ENCODE assay signal across 8 cellular contexts in the genomic region with DNA sequence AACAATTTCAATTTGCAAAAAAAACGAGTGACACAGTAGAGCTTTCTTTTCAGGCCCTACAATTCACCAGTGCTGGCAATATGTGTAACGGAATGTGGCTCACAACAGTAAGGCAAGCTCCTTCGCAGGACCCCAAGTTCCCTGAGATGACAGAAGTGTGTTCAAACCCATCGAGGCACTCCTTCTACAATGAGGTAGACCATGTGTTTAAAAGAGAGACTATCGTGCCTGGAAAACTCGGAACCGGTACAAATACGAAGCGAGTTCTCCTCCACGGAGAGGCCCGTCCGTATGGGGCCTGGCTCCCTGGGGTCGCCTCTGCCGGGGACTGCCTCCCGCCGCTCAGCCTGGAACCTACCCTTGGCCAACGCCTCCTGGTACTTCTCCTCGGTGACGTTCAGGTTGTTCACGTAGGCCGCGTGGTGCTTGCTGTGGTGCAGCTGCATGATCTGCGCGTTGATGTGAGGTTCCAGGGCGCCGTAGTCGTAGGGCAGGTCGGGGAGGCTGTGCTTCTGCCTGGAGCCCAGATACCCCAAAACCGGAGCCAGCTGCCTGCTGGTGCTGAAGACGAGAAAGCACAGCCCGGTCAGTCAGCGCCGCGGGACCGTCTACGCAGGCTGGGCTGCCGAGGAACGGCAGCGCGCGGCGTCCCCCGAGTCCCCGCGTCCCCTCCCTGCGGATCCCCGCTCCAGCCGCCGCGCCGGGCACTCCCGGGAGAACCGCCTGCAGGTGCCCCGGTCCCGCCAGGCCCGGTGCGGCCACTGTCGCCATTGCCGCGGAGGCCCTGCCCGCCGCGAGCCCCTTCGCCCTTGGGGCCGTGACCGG. TPM values are rescaled to one million over a fixed set of nuclear protein-coding genes. Genes with fewer than 3 reads are reported as not detected.
DNase-seq lines count a peak whose midpoint lies in the region; ATAC-seq lines count a peak whose summit lies in the region.

No MANE protein-coding gene starts in this region.

- ATAC-seq in HG02943 (IDR thresholded peaks at IDR 0.05; ENCODE audit: low read depth, unreplicated experiment), result peak; percentile 37

- peak overlapping the region; percentile 92 for H3K4me2 ChIP-seq in mesenchymal stem cell (ENCODE audit: low read length, poor library complexity, severe bottlenecking)

- H3K14ac ChIP-seq in mesenchymal stem cell (ENCODE audit: low read length in 2 of 2), result peak overlapping the region in 1 of 2 experiments; percentile 91

- peak; percentile 50 to 55 for DNase-seq in NCI-H524 (lab: John Stamatoyannopoulos, UW)
- no peak for DNase-seq in NCI-H524 treated with DMSO at 0.1 percent for 48 hours (lab: John Stamatoyannopoulos, UW)
- peak; percentile 51 for DNase-seq in NCI-H2171 treated with DMSO at 0.1 percent for 48 hours (lab: John Stamatoyannopoulos, UW)
- peak; percentile 77 for DNase-seq in activated CD4-positive, alpha-beta memory T cell treated with anti-CD3 and anti-CD28 coated beads for 36 hours
- DNase-seq in effector CD4-positive, alpha-beta T cell, result peak; percentile 41
- DNase-seq in mesenchymal stem cell, result peak; percentile 73
- peak; percentile 29 for DNase-seq in stimulated activated CD8-positive, alpha-beta memory T cell treated with anti-CD3 and anti-CD28 coated beads, Interleukin-12 subunit alpha, Interleukin-12 subunit beta, amount 100 ng/mL, for 4 hours (ENCODE audit: low read depth)

- POLR2A ChIA-PET in activated CD4-positive, alpha-beta memory T cell treated with anti-CD3 and anti-CD28 coated beads for 36 hours (lab: Charles Lee), result interaction anchor here (1.0 to 5.2 kb wide), 5 partner anchors 11 to 281 kb away, joined by 3 to 55 read pairs (median 9); a partner anchor contains a TSS

- H3K9me3 ChIP-seq in mesenchymal stem cell (ENCODE audit: control insufficient read depth, low read length), result no peaks in the 10 kb centered on the region

- H3K27ac Mint-ChIP-seq in activated CD4-positive, alpha-beta memory T cell treated with anti-CD3 and anti-CD28 coated beads for 36 hours, result peak overlapping the region; percentile 93

- H3K36me3 ChIP-seq in mesenchymal stem cell (ENCODE audit: control insufficient read depth in 1 of 2, insufficient read depth in 2 of 2, low read depth in 1 of 2, low read length in 2 of 2), result peaks cover 16 to 55% of the 10 kb centered on the region in 2 experiments

- H3K27ac ChIP-seq in mesenchymal stem cell (ENCODE audit: low read length, poor library complexity, severe bottlenecking), result peak overlapping the region; percentile 45

- H3K4me3 Mint-ChIP-seq in activated CD4-positive, alpha-beta memory T cell treated with anti-CD3 and anti-CD28 coated beads for 36 hours, result peak overlapping the region; percentile 94

- H2BK15ac ChIP-seq in mesenchymal stem cell (ENCODE audit: low read depth, poor library complexity, severe bottlenecking), result peak overlapping the region; percentile 87

- no peaks in the 10 kb centered on the region for H3K9me3 Mint-ChIP-seq in activated CD4-positive, alpha-beta memory T cell treated with anti-CD3 and anti-CD28 coated beads for 36 hours

- H3K27me3 Mint-ChIP-seq in activated CD4-positive, alpha-beta memory T cell treated with anti-CD3 and anti-CD28 coated beads for 36 hours, result no peaks in the 10 kb centered on the region

- H3K27me3 ChIP-seq in mesenchymal stem cell (ENCODE audit: control insufficient read depth in 1 of 2, insufficient read depth in 1 of 2, low read length in 2 of 2), result no peaks in the 10 kb centered on the region

- peaks cover 14% of the 10 kb centered on the region for H3K4me1 ChIP-seq in mesenchymal stem cell (ENCODE audit: control insufficient read depth, insufficient read depth, low read depth, low read length)

- H3K9ac ChIP-seq in mesenchymal stem cell (ENCODE audit: low read length), result peak overlapping the region; percentile 94

- H2AK5ac ChIP-seq in mesenchymal stem cell (ENCODE audit: low read length, severe bottlenecking), result no peak overlapping the region

- peak overlapping the region; percentile 45 to 83 for H3K18ac ChIP-seq in mesenchymal stem cell (ENCODE audit: low read depth in 1 of 2, low read length in 2 of 2)

- H4K91ac ChIP-seq in mesenchymal stem cell (ENCODE audit: low read length), result peak overlapping the region; percentile 7

- peaks cover 44% of the 10 kb centered on the region for H3K4me1 Mint-ChIP-seq in activated CD4-positive, alpha-beta memory T cell treated with anti-CD3 and anti-CD28 coated beads for 36 hours (ENCODE audit: low read depth)

- peak overlapping the region; percentile 36 for H2AFZ ChIP-seq in mesenchymal stem cell (ENCODE audit: low read depth, low read length)

- CTCF ChIA-PET in activated CD4-positive, alpha-beta memory T cell treated with anti-CD3 and anti-CD28 coated beads for 36 hours (lab: Charles Lee), result interaction anchor here (0.9 to 2.8 kb wide), 10 partner anchors 11 to 69 kb away, joined by 3 to 13 read pairs (median 5); a partner anchor contains a TSS

- H3K4ac ChIP-seq in mesenchymal stem cell (ENCODE audit: low read depth in 1 of 2, low read length in 2 of 2), result peak overlapping the region; percentile 5 to 24

- peak overlapping the region in 1 of 2 experiments; percentile 2 for H3K23ac ChIP-seq in mesenchymal stem cell (ENCODE audit: low read length in 2 of 2)

- peaks cover 27% of the 10 kb centered on the region for H3K79me1 ChIP-seq in mesenchymal stem cell (replicated peaks; ENCODE audit: low read length, poor library complexity, severe bottlenecking)

- WGBS in mesenchymal stem cell, result 2% methylated on average over 52 of the region's 66 CpGs

- peak overlapping the region in 1 of 2 experiments; percentile 37 for H2BK12ac ChIP-seq in mesenchymal stem cell (ENCODE audit: low read length in 2 of 2)

- intact Hi-C loops in activated CD4-positive, alpha-beta memory T cell treated with anti-CD3 and anti-CD28 coated beads for 36 hours (cut with micrococcal nuclease), result loop anchor here (1.0 to 5.0 kb wide), 3 partner anchors 97 to 770 kb away; a partner anchor contains a TSS

- H2BK5ac ChIP-seq in mesenchymal stem cell (ENCODE audit: low read depth, low read length, poor library complexity, severe bottlenecking), result no peak overlapping the region

- H4K8ac ChIP-seq in mesenchymal stem cell (ENCODE audit: low read length), result peak overlapping the region; percentile 72

- H3K4me3 ChIP-seq in mesenchymal stem cell (ENCODE audit: insufficient read depth in 1 of 2, low read depth in 1 of 2, low read length in 2 of 2), result peak overlapping the region; percentile 94

- H3K36me3 Mint-ChIP-seq in activated CD4-positive, alpha-beta memory T cell treated with anti-CD3 and anti-CD28 coated beads for 36 hours, result peaks cover 22% of the 10 kb centered on the region

- H2BK120ac ChIP-seq in mesenchymal stem cell (ENCODE audit: low read depth, low read length), result peak overlapping the region; percentile 3

RNA-seq across cellular contexts. Expression of a gene that starts 0.5 kb away (rescaled TPM):
- 100 to 1,000 TPM; 103 to 108 TPM for total RNA-seq in activated CD4-positive, alpha-beta memory T cell treated with anti-CD3 and anti-CD28 coated beads for 36 hours
- 86.6 TPM for polyA plus RNA-seq in mesenchymal stem cell (2013, experiment 1 of 2)
- polyA plus RNA-seq in mesenchymal stem cell (2013, experiment 2 of 2), result 89.2 TPM

RNA-seq across cellular contexts. Expression of a gene that starts 34.8 kb away (rescaled TPM):
- 10 to 100 TPM; 87.6 to 90.2 TPM for total RNA-seq in activated CD4-positive, alpha-beta memory T cell treated with anti-CD3 and anti-CD28 coated beads for 36 hours
- 66.5 TPM for polyA plus RNA-seq in mesenchymal stem cell (2013, experiment 1 of 2)
- 69.2 TPM for polyA plus RNA-seq in mesenchymal stem cell (2013, experiment 2 of 2)
